In the genomic region with DNA sequence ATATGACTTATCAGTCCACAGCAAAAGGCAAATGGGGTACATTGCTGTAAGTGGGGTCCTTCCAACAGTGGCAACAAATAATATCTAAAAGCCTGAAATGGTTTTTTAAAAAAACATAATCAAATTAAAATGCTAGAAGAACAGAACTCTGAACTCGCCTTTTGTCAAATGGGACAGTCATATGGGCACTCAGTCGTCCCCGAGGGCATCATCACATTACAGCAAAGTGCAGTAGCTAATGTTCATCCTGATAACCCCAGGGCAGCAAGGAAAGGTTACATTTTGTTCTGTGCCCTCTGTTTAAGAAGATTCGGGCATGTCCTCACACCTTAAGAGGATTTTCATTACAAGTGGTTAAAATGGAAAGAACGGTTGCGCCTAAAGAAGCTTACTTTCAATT, we compare ENCODE assay signal across 3 cellular contexts.
"Had no signal": no experiment of that assay in that cellular context is flagged by ENCODE, and none has a peak within 500 bp of the region (broad histone marks: within the 10 kb centered on the region; RNA-seq: fewer than 3 reads in every experiment).

No MANE protein-coding gene starts in this region.

- DNase-seq: GDM1, GF-D8 had no signal

- H3K4me3 ChIP-seq: GM12878 had no signal

- ATAC-seq: GM12878 had no signal
